In genomic region chr12:108907861-108908302, GRCh38 we compare ENCODE assay signal across 11 cellular contexts. TPM values are rescaled to one million over a fixed set of nuclear protein-coding genes. Genes with fewer than 3 reads are reported as not detected.
DNase-seq lines count a peak whose midpoint lies in the region; ATAC-seq and TF ChIP-seq lines count a peak whose summit lies in the region.
"Had no signal": no experiment of that assay in that cellular context is flagged by ENCODE, and none has a peak within 500 bp of the region (broad histone marks: within the 10 kb centered on the region; RNA-seq: fewer than 3 reads in every experiment).

No MANE protein-coding gene starts in this region.

- H3K27ac ChIP-seq in brain microvascular endothelial cell, result no peak overlapping the region

- H3K27ac Mint-ChIP-seq in stimulated activated effector memory CD8-positive, alpha-beta T cell treated with anti-CD3 and anti-CD28 coated beads, Interleukin-12 subunit alpha, Interleukin-12 subunit beta, amount 100 ng/mL, for 72 hours, result no peak overlapping the region
- H3K27ac Mint-ChIP-seq: nephron progenitor cell had no signal

- no peak for TF ChIP-seq CTCF in brain microvascular endothelial cell (IDR thresholded peaks at IDR 0.05; ENCODE audit: low read depth, low read length, missing control alignments)
- no peak for TF ChIP-seq CTCF in BE2C (IDR thresholded peaks at IDR 0.05; ENCODE audit: low read depth, low read length)

- H3K4me1 Mint-ChIP-seq in stimulated activated effector memory CD8-positive, alpha-beta T cell treated with anti-CD3 and anti-CD28 coated beads, Interleukin-12 subunit alpha, Interleukin-12 subunit beta, amount 100 ng/mL, for 72 hours, result no peaks in the 10 kb centered on the region
- H3K4me1 Mint-ChIP-seq: CD4-positive, CD25-positive, alpha-beta regulatory T cell; nephron progenitor cell had no signal

- no peaks in the 10 kb centered on the region for H3K36me3 Mint-ChIP-seq in stimulated activated effector memory CD8-positive, alpha-beta T cell treated with anti-CD3 and anti-CD28 coated beads, Interleukin-12 subunit alpha, Interleukin-12 subunit beta, amount 100 ng/mL, for 72 hours
- H3K36me3 Mint-ChIP-seq: CD4-positive, CD25-positive, alpha-beta regulatory T cell had no signal

- no peaks in the 10 kb centered on the region for H3K9me3 ChIP-seq in BE2C

- H3K4me1 ChIP-seq in BE2C, result no peaks in the 10 kb centered on the region

- H3K4me3 ChIP-seq in brain microvascular endothelial cell (ENCODE audit: low read depth, low read length), result no peak overlapping the region
- no peak overlapping the region for H3K4me3 ChIP-seq in BE2C (ENCODE audit: low read depth, low read length)

- DNase-seq in AG20443 (ENCODE audit: low spot score) (peak; percentile 38), KG1 (lab: John Stamatoyannopoulos, UW) (peak; percentile 17), brain microvascular endothelial cell (peak; percentile 1), left colon (no peak), BE2C (no peak), AML-193 (lab: John Stamatoyannopoulos, UW) (no peak)
- no peak for DNase-seq in stimulated activated effector memory CD8-positive, alpha-beta T cell treated with anti-CD3 and anti-CD28 coated beads, Interleukin-12 subunit alpha, Interleukin-12 subunit beta, amount 100 ng/mL, for 72 hours (ENCODE audit: low spot score in 2 of 2)
- DNase-seq: CD4-positive, CD25-positive, alpha-beta regulatory T cell; nephron progenitor cell; stimulated activated CD4-positive, alpha-beta T cell treated with anti-CD3 and anti-CD28 coated beads, Interleukin-2, amount 100 ng/mL, for 24 hours had no signal

- no peak overlapping the region for H3K4me3 Mint-ChIP-seq in stimulated activated effector memory CD8-positive, alpha-beta T cell treated with anti-CD3 and anti-CD28 coated beads, Interleukin-12 subunit alpha, Interleukin-12 subunit beta, amount 100 ng/mL, for 72 hours
- H3K4me3 Mint-ChIP-seq: CD4-positive, CD25-positive, alpha-beta regulatory T cell; nephron progenitor cell had no signal

- no peaks in the 10 kb centered on the region for H3K36me3 ChIP-seq in brain microvascular endothelial cell (replicated peaks)
- no peaks in the 10 kb centered on the region for H3K36me3 ChIP-seq in BE2C

- ATAC-seq in left colon (peak; percentile 91), GM21737 (IDR thresholded peaks at IDR 0.05; ENCODE audit: unreplicated experiment) (no peak)
- no peak for ATAC-seq in stimulated activated effector memory CD8-positive, alpha-beta T cell treated with anti-CD3 and anti-CD28 coated beads, Interleukin-12 subunit alpha, Interleukin-12 subunit beta, amount 100 ng/mL, for 72 hours

- intact Hi-C loops in left colon (cut with DNase I, micrococcal nuclease), result no loop called here

- in situ Hi-C loops in brain microvascular endothelial cell (cut with HindIII; ENCODE audit: low pct_ligation_motif_present, low sequenced_read_pairs), result no loop called here

- no peaks in the 10 kb centered on the region for H3K9me3 Mint-ChIP-seq in stimulated activated effector memory CD8-positive, alpha-beta T cell treated with anti-CD3 and anti-CD28 coated beads, Interleukin-12 subunit alpha, Interleukin-12 subunit beta, amount 100 ng/mL, for 72 hours
- H3K9me3 Mint-ChIP-seq: nephron progenitor cell had no signal

- no peaks in the 10 kb centered on the region for H3K27me3 ChIP-seq in brain microvascular endothelial cell (replicated peaks)
- H3K27me3 ChIP-seq in BE2C, result no peaks in the 10 kb centered on the region

RNA-seq across cellular contexts. Expression of gene DAO, which starts 28.0 kb away (rescaled TPM):
- 1 to 10 TPM; 3.8 to 4.9 TPM for total RNA-seq in left colon
- not detected for polyA plus RNA-seq in BE2C (2012; ENCODE audit: insufficient read depth, insufficient read length, low read depth)
- total RNA-seq: CD4-positive, CD25-positive, alpha-beta regulatory T cell had no signal
- polyA plus RNA-seq: CD4-positive, CD25-positive, alpha-beta regulatory T cell had no signal

RNA-seq across cellular contexts. Expression of gene SSH1, which starts 50.5 kb away (rescaled TPM):
- total RNA-seq in left colon, result 10 to 100 TPM; 24.6 to 28.2 TPM
- polyA plus RNA-seq in BE2C (2012; ENCODE audit: insufficient read depth, insufficient read length, low read depth), result 21.5 TPM

Comparison
In these comparisons a context has a peak if more than half of its experiments do, and no peak if none do; other contexts are left out.
1. DNase-seq: peak in AG20443 (single experiment), KG1 (single experiment) and brain microvascular endothelial cell (single experiment); none in left colon (0 of 2), BE2C (single experiment), stimulated activated effector memory CD8-positive, alpha-beta T cell treated with anti-CD3 and anti-CD28 coated beads, Interleukin-12 subunit alpha, Interleukin-12 subunit beta, amount 100 ng/mL, for 72 hours (0 of 2) and AML-193 (0 of 2).